8 cellular contexts compared by ENCODE assay signal in the genomic region with DNA sequence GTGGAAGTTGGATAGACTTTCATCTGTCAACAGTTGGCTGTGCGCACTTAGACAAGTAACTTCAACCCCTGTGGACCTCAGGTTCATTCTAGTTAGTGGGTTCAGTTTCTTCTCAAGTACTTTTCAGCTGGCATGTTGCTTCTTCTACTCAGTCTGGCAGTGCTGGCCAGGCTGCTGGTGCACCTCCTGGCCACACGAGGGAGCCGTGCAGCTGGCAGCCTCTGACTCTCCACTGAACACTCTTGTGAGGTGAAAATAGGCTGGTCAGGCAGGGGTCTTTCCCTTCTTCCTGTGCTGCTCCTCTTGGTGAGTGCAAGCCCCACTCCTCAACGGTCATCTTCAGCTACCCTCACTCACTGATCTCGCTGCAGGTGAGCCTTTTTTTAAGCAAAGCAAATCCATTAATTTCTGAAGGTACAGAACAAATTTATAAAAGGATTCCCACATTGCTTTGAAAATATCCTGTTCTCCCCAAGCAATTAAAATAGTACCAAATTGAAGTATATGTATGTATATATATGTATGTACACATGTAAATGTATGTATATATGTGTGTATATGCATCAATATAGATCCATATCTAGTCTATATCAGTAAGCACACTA. TPM values are rescaled to one million over a fixed set of nuclear protein-coding genes. Genes with fewer than 3 reads are reported as not detected.
DNase-seq lines count a peak whose midpoint lies in the region; ATAC-seq, FAIRE-seq and TF ChIP-seq lines count a peak whose summit lies in the region.

No MANE protein-coding gene starts in this region.

- peak in 8 of 14 donors; percentile 1 to 34 (median 10) for DNase-seq in C1 segment of cervical spinal cord (lab: John Stamatoyannopoulos, UW)
- DNase-seq in RCC 7860 (ENCODE audit: low spot score) = peak; percentile 7
- DNase-seq in activated effector memory CD4-positive, alpha-beta T cell treated with anti-CD3 and anti-CD28 coated beads, Interleukin-2, amount 50 U/mL, for 16 hours = peak; percentile 80
- DNase-seq in globus pallidus (ENCODE audit: low spot score) = peak; percentile 28
- peak; percentile 47 to 74 for DNase-seq in psoas muscle

- FAIRE-seq in RCC 7860 (lab: Jason Lieb, UNC) = no peak

- no peak overlapping the region for H3K4me3 ChIP-seq in psoas muscle

- TF ChIP-seq CTCF in psoas muscle (IDR thresholded peaks at IDR 0.05) = peak; percentile 82

- peaks cover 8 to 27% of the 10 kb centered on the region in 2 donors for H3K36me3 ChIP-seq in psoas muscle (ENCODE audit: insufficient read depth in 1 of 2, low read depth in 1 of 2)

- H3K27ac ChIP-seq in psoas muscle = no peak overlapping the region

- no peaks in the 10 kb centered on the region for H3K4me1 ChIP-seq in psoas muscle

- H3K9me3 ChIP-seq in psoas muscle = no peaks in the 10 kb centered on the region

- H3K27me3 ChIP-seq in psoas muscle (ENCODE audit: insufficient read depth in 3 of 3, low read length in 2 of 3) = no peaks in the 10 kb centered on the region

- 19 to 35% (median 30%) methylated on average over 5 of the region's 5 CpGs for WGBS in psoas muscle, 3 donors

- ATAC-seq in GM18907 (IDR thresholded peaks at IDR 0.05; ENCODE audit: unreplicated experiment) (peak; percentile 97), HG03442 (IDR thresholded peaks at IDR 0.05; ENCODE audit: unreplicated experiment) (peak; percentile 86), psoas muscle (peak; percentile 75 to 88 (median 83)), HG02840 (IDR thresholded peaks at IDR 0.05; ENCODE audit: low FRiP score, unreplicated experiment) (no peak)

- intact Hi-C loops in psoas muscle (cut with DNase I) = loop anchor here in 1 of 2 donors (5.0 kb wide), 1 partner anchor 158 kb away; no protein-coding TSS in a partner anchor

RNA-seq across cellular contexts. Expression of gene LONRF3, which starts 30.6 kb away (rescaled TPM):
- 10 to 100 TPM in 3 of 4 donors, 1 to 10 TPM in 1; 9.4 to 55.8 (median 27.3) TPM for total RNA-seq in psoas muscle
- polyA plus RNA-seq in psoas muscle = 10 to 100 TPM in 2 of 3 donors, 1 to 10 TPM in 1; 8.4 to 20.2 (median 15.5) TPM

Comparison
In these comparisons a context has a peak if more than half of its experiments do, and no peak if none do; other contexts are left out.
1. DNase-seq: peak in every context shown above with its lines; median percentile 80 in activated effector memory CD4-positive, alpha-beta T cell treated with anti-CD3 and anti-CD28 coated beads, Interleukin-2, amount 50 U/mL, for 16 hours; 60 in psoas muscle; 28 in globus pallidus; 10 in C1 segment of cervical spinal cord; 7 in RCC 7860.